ENCODE assay signal across 9 cellular contexts in genomic region chr7:98013386-98013785, GRCh38. TPM values are rescaled to one million over a fixed set of nuclear protein-coding genes. Genes with fewer than 3 reads are reported as not detected.
DNase-seq lines count a peak whose midpoint lies in the region; ATAC-seq and TF ChIP-seq lines count a peak whose summit lies in the region.
"Not testable (repeated sequence)": the region's sequence is repeated elsewhere in the genome, so short reads cannot be mapped to it uniquely, and the experiment has no call there.
"Had no signal": no experiment of that assay in that cellular context is flagged by ENCODE, and none has a peak within 500 bp of the region (broad histone marks: within the 10 kb centered on the region; RNA-seq: fewer than 3 reads in every experiment).

No MANE protein-coding gene starts in this region.

- not testable (repeated sequence) for H3K4me1 ChIP-seq in GM23338 (ENCODE audit: insufficient read depth); Loucy (ENCODE audit: insufficient read depth, low read length, poor library complexity, severe bottlenecking); esophagus squamous epithelium; mucosa of descending colon (ENCODE audit: low read depth)

- not testable (repeated sequence) for H3K4me3 Mint-ChIP-seq in GM23338; activated CD4-positive, alpha-beta T cell treated with anti-CD3 and anti-CD28 coated beads, Interleukin-2, amount 10 ng/mL, durations not matched to agents 7 days and 5 days

- peak; percentile 66 for DNase-seq in ELR (ENCODE audit: low read depth)
- peak; percentile 91 for DNase-seq in GM23338 (ENCODE audit: low spot score)
- peak; percentile 75 for DNase-seq in NCI-H748 treated with DMSO at 0.1 percent for 48 hours (lab: John Stamatoyannopoulos, UW)
- peak; percentile 55 for DNase-seq in activated CD4-positive, alpha-beta T cell treated with anti-CD3 and anti-CD28 coated beads, Interleukin-2, amount 10 ng/mL, durations not matched to agents 7 days and 5 days
- DNase-seq in esophagus squamous epithelium (lab: John Stamatoyannopoulos, UW): not testable (repeated sequence)
- DNase-seq in mucosa of descending colon: peak in 2 of 3 donors; percentile 31 to 39

- H3K27ac Mint-ChIP-seq in GM23338; activated CD4-positive, alpha-beta T cell treated with anti-CD3 and anti-CD28 coated beads, Interleukin-2, amount 10 ng/mL, durations not matched to agents 7 days and 5 days: not testable (repeated sequence)

- not testable (repeated sequence) for H3K36me3 ChIP-seq in GM23338 (ENCODE audit: insufficient read depth); Loucy (ENCODE audit: insufficient read depth, low read length); esophagus squamous epithelium; mucosa of descending colon (ENCODE audit: low read depth)

- TF ChIP-seq CTCF in GM23338 (conservative IDR thresholded peaks at IDR 0.05; ENCODE audit: low read depth in 2 of 2) (peak; percentile 70 to 93), Loucy (conservative IDR thresholded peaks at IDR 0.05; ENCODE audit: low read length) (peak; percentile 64), esophagus squamous epithelium (IDR thresholded peaks at IDR 0.05) (peak in 5 of 6 experiments; percentile 25 to 51 (median 47))
- TF ChIP-seq CTCF in mucosa of descending colon (IDR thresholded peaks at IDR 0.05): not testable (repeated sequence)

- not testable (repeated sequence) for H4K20me1 ChIP-seq in GM23338 (replicated peaks; ENCODE audit: insufficient read depth); Loucy (ENCODE audit: insufficient read depth, low read length, poor library complexity, severe bottlenecking)

- not testable (repeated sequence) for H3K9ac ChIP-seq in Loucy (ENCODE audit: low read depth, low read length, poor library complexity, severe bottlenecking)

- not testable (repeated sequence) for H3K36me3 Mint-ChIP-seq in GM23338 (ENCODE audit: low read depth); activated CD4-positive, alpha-beta T cell treated with anti-CD3 and anti-CD28 coated beads, Interleukin-2, amount 10 ng/mL, durations not matched to agents 7 days and 5 days (ENCODE audit: low read depth)

- CTCF ChIA-PET in activated CD4-positive, alpha-beta T cell treated with anti-CD3 and anti-CD28 coated beads, Interleukin-2, amount 10 ng/mL, durations not matched to agents 7 days and 5 days (lab: Charles Lee): not testable (repeated sequence)

- not testable (repeated sequence) for H3K9me3 Mint-ChIP-seq in GM23338; activated CD4-positive, alpha-beta T cell treated with anti-CD3 and anti-CD28 coated beads, Interleukin-2, amount 10 ng/mL, durations not matched to agents 7 days and 5 days

- not testable (repeated sequence) for H2AFZ ChIP-seq in GM23338
- H2AFZ ChIP-seq in Loucy (ENCODE audit: low read length): 0 out of 2 replicates have a peak overlapping the region, but pooled peaks have one; percentile 56

- not testable (repeated sequence) for H3K27ac ChIP-seq in GM23338 (ENCODE audit: low read depth); esophagus squamous epithelium

- not testable (repeated sequence) for H3F3A ChIP-seq in GM23338 (replicated peaks; ENCODE audit: low read depth); Loucy (ENCODE audit: low read depth)

- H3K4me1 Mint-ChIP-seq in GM23338; activated CD4-positive, alpha-beta T cell treated with anti-CD3 and anti-CD28 coated beads, Interleukin-2, amount 10 ng/mL, durations not matched to agents 7 days and 5 days: not testable (repeated sequence)

- not testable (repeated sequence) for H3K27me3 ChIP-seq in GM23338 (ENCODE audit: insufficient read depth); Loucy (ENCODE audit: insufficient read depth, low read length, poor library complexity, severe bottlenecking); esophagus squamous epithelium

- intact Hi-C loops in esophagus squamous epithelium (cut with DNase I); mucosa of descending colon (cut with DNase I, micrococcal nuclease): not testable (repeated sequence)

- not testable (repeated sequence) for H3K9me2 ChIP-seq in GM23338 (ENCODE audit: insufficient read depth); Loucy (replicated peaks; ENCODE audit: low read depth, low read length)

- not testable (repeated sequence) for H3K27me3 Mint-ChIP-seq in GM23338 (ENCODE audit: insufficient read depth, low read depth, poor library complexity); activated CD4-positive, alpha-beta T cell treated with anti-CD3 and anti-CD28 coated beads, Interleukin-2, amount 10 ng/mL, durations not matched to agents 7 days and 5 days

- ATAC-seq in GM23338: peak; percentile 99
- ATAC-seq in mucosa of descending colon: peak; percentile 74

- POLR2A ChIA-PET in activated CD4-positive, alpha-beta T cell treated with anti-CD3 and anti-CD28 coated beads, Interleukin-2, amount 10 ng/mL, durations not matched to agents 7 days and 5 days (lab: Charles Lee): not testable (repeated sequence)

- 5 to 6% methylated on average over 8 to 10 of the region's 10 CpGs for WGBS in esophagus squamous epithelium, 2 donors

- not testable (repeated sequence) for H3K9me3 ChIP-seq in Loucy (ENCODE audit: insufficient read depth, low read depth, low read length); esophagus squamous epithelium; mucosa of descending colon

- H3K79me2 ChIP-seq in GM23338 (replicated peaks; ENCODE audit: insufficient read depth); Loucy (ENCODE audit: insufficient read depth, low read length): not testable (repeated sequence)

- H3K4me3 ChIP-seq in GM23338; Loucy (ENCODE audit: low read length, poor library complexity, severe bottlenecking); esophagus squamous epithelium; mucosa of descending colon: not testable (repeated sequence)

- H3K4me2 ChIP-seq in GM23338; Loucy (ENCODE audit: low read depth, low read length, poor library complexity, severe bottlenecking): not testable (repeated sequence)

- not testable (repeated sequence) for TF ChIP-seq POLR2A in esophagus squamous epithelium (IDR thresholded peaks at IDR 0.05)

RNA-seq across cellular contexts. Expression of gene OCM2, which starts 23.4 kb away (rescaled TPM):
- total RNA-seq in GM23338 (2014; rRNA removed; shearing (Covaris generic)): not detected in 2 replicates
- not detected in 2 replicates for polyA plus RNA-seq in GM23338 (2016; fragmentation: Nextera tagmentation; extraction: Ambion mirVana)
- total RNA-seq in activated CD4-positive, alpha-beta T cell treated with anti-CD3 and anti-CD28 coated beads, Interleukin-2, amount 10 ng/mL, durations not matched to agents 7 days and 5 days: not detected
- total RNA-seq in esophagus squamous epithelium (not detected), mucosa of descending colon (not detected)
- total RNA-seq: ascending aorta; T-helper 2 cell treated with Interferon-gamma antibody and Interleukin-4, amounts not matched to agents 100 ng/mL and 5 ng/mL, for 36 hours had no signal
